ENCODE assay signal across 8 cellular contexts in the genomic region with DNA sequence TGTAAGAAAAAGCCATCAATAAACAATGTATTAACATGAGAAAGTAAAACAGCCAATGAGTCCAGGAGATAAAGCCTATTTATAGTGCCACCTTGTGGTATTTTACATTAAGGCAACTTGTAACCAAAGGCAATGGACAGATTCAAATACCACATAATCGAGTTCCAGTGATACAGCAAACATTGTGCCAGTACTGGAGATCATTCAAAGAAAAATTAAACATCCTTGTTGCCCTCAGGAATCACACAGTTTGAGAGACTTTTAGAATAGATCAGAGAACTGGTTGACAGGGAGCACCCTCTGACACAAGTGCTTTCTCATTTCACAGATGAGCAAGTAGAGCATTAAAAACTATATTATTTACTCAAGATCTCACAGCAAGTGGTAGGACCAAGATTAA.
DNase-seq lines count a peak whose midpoint lies in the region; ATAC-seq, FAIRE-seq and TF ChIP-seq lines count a peak whose summit lies in the region.

No MANE protein-coding gene starts in this region.

- intact Hi-C loops in breast epithelium (cut with DNase I; ENCODE audit: low total_unique reads) (no loop called here), kidney (cut with DNase I) (loop anchor here (10.0 kb wide), 1 partner anchor 230 kb away; no protein-coding TSS in a partner anchor)

- no peak for DNase-seq in activated naive CD8-positive, alpha-beta T cell treated with anti-CD3 and anti-CD28 coated beads for 36 hours
- DNase-seq in NCI-H69 (lab: John Stamatoyannopoulos, UW) (peak; percentile 58), breast epithelium (ENCODE audit: low spot score in 2 of 2) (no peak), kidney (no peak), tibial nerve (ENCODE audit: low spot score in 2 of 2) (no peak)

- peak; percentile 44 to 62 (median 50) for TF ChIP-seq CTCF in breast epithelium (IDR thresholded peaks at IDR 0.05)
- TF ChIP-seq CTCF in kidney (IDR thresholded peaks at IDR 0.05; ENCODE audit: borderline replicate concordance, extremely low read depth, insufficient read depth) = peak; percentile 70
- TF ChIP-seq CTCF in tibial nerve (IDR thresholded peaks at IDR 0.05) = peak; percentile 66 to 80 (median 72)

- H3K9me3 ChIP-seq in breast epithelium = no peaks in the 10 kb centered on the region
- no peaks in the 10 kb centered on the region for H3K9me3 ChIP-seq in kidney (ENCODE audit: control insufficient read depth in 1 of 2, low read length in 2 of 2)
- no peaks in the 10 kb centered on the region for H3K9me3 ChIP-seq in tibial nerve

- H3K9me3 Mint-ChIP-seq in activated naive CD8-positive, alpha-beta T cell (ENCODE audit: low read depth) = no peaks in the 10 kb centered on the region
- H3K9me3 Mint-ChIP-seq in activated naive CD8-positive, alpha-beta T cell treated with anti-CD3 and anti-CD28 coated beads for 36 hours = no peaks in the 10 kb centered on the region

- H3K4me1 Mint-ChIP-seq in activated naive CD8-positive, alpha-beta T cell (ENCODE audit: low read depth) = peaks cover 8% of the 10 kb centered on the region
- peaks cover 4% of the 10 kb centered on the region for H3K4me1 Mint-ChIP-seq in activated naive CD8-positive, alpha-beta T cell treated with anti-CD3 and anti-CD28 coated beads for 36 hours

- peak; percentile 96 for FAIRE-seq in kidney (lab: Jason Lieb, UNC)

- TF ChIP-seq POLR2A in breast epithelium (IDR thresholded peaks at IDR 0.05) (no peak), tibial nerve (IDR thresholded peaks at IDR 0.05) (no peak)

- 0% methylated on average over 1 of the region's 1 CpG for WGBS in tibial nerve, 2 donors

- TF ChIP-seq EP300 in tibial nerve (IDR thresholded peaks at IDR 0.05) = no peak

- H3K4me3 ChIP-seq in breast epithelium (no peak overlapping the region), kidney (ENCODE audit: low read length in 2 of 2) (no peak overlapping the region), tibial nerve (no peak overlapping the region)

- H3K4me1 ChIP-seq in breast epithelium = no peaks in the 10 kb centered on the region
- H3K4me1 ChIP-seq in kidney (ENCODE audit: control insufficient read depth in 1 of 2, insufficient read depth in 1 of 2, low read depth in 1 of 2, low read length in 2 of 2) = no peaks in the 10 kb centered on the region
- H3K4me1 ChIP-seq in tibial nerve = peaks cover 0 to 12% (median 0%) of the 10 kb centered on the region in 4 donors

- H3K27me3 ChIP-seq in breast epithelium = no peaks in the 10 kb centered on the region
- H3K27me3 ChIP-seq in tibial nerve = no peaks in the 10 kb centered on the region

- H3K36me3 Mint-ChIP-seq in activated naive CD8-positive, alpha-beta T cell = peaks cover 12% of the 10 kb centered on the region
- H3K36me3 Mint-ChIP-seq in activated naive CD8-positive, alpha-beta T cell treated with anti-CD3 and anti-CD28 coated beads for 36 hours = peaks cover 16% of the 10 kb centered on the region

- no peak overlapping the region for H3K9ac ChIP-seq in kidney (ENCODE audit: low read length in 2 of 2)

- no peaks in the 10 kb centered on the region for H3K36me3 ChIP-seq in breast epithelium
- no peaks in the 10 kb centered on the region for H3K36me3 ChIP-seq in kidney (ENCODE audit: control insufficient read depth in 1 of 2, insufficient read depth in 2 of 2, low read length in 2 of 2)
- peaks cover 0 to 12% (median 0%) of the 10 kb centered on the region in 3 donors for H3K36me3 ChIP-seq in tibial nerve

- no peak overlapping the region for H3K4me3 Mint-ChIP-seq in activated naive CD8-positive, alpha-beta T cell
- H3K4me3 Mint-ChIP-seq in activated naive CD8-positive, alpha-beta T cell treated with anti-CD3 and anti-CD28 coated beads for 36 hours = no peak overlapping the region

- H3K27ac ChIP-seq in breast epithelium (no peak overlapping the region), kidney (ENCODE audit: low read depth in 2 of 2, low read length in 2 of 2) (no peak overlapping the region), tibial nerve (peak overlapping the region in 3 of 4 donors; percentile 12 to 77 (median 25))

- ATAC-seq in HG03095 (IDR thresholded peaks at IDR 0.05; ENCODE audit: unreplicated experiment) (peak; percentile 65), GM19035 (IDR thresholded peaks at IDR 0.05; ENCODE audit: unreplicated experiment) (no peak)

- H3K27ac Mint-ChIP-seq in activated naive CD8-positive, alpha-beta T cell = peak overlapping the region; percentile 10
- no peak overlapping the region for H3K27ac Mint-ChIP-seq in activated naive CD8-positive, alpha-beta T cell treated with anti-CD3 and anti-CD28 coated beads for 36 hours

- H3K27me3 Mint-ChIP-seq in activated naive CD8-positive, alpha-beta T cell = no peaks in the 10 kb centered on the region
- H3K27me3 Mint-ChIP-seq in activated naive CD8-positive, alpha-beta T cell treated with anti-CD3 and anti-CD28 coated beads for 36 hours = no peaks in the 10 kb centered on the region

Comparison
In these comparisons a context has a peak if more than half of its experiments do, and no peak if none do; other contexts are left out.
1. H3K27ac ChIP-seq: peak in tibial nerve (3 of 4); none in breast epithelium (0 of 2) and kidney (0 of 2).
2. Peak in every context shown above with its lines, with median percentiles within 50 percentile points of each other: CTCF ChIP-seq.